27 cellular contexts compared by ENCODE assay signal in the genomic region with DNA sequence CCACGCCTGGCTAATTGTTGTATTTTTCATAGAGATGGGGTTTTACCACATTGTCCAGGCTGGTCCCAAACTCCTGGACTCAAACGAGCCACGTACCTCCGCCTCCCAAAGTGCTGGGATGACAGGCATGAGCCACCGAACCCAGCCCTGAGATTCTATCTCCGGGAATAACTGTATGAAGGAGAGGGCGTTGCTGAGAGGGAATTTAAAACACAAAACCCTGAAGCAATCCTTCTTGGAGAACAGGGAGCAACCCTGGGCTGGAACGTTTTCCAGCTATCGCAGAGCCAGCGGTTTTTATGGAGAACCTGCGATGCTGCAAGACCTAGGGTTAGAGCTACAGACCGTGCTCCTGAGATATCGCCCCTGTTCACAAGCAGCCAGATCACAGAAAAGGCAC.
"Had no signal": no experiment of that assay in that cellular context is flagged by ENCODE, and none has a peak within 500 bp of the region (broad histone marks: within the 10 kb centered on the region; RNA-seq: fewer than 3 reads in every experiment).

No MANE protein-coding gene starts in this region.

- H3K27ac ChIP-seq: neural progenitor cell, ovary, parathyroid adenoma, psoas muscle, right lobe of liver, sigmoid colon, stomach, thoracic aorta, thyroid gland, tibial nerve, upper lobe of right lung, uterus had no signal

- H3K9me3 ChIP-seq: ovary, psoas muscle, right lobe of liver, sigmoid colon, stomach, thoracic aorta, thyroid gland, tibial nerve, upper lobe of right lung, uterus had no signal

- H3K9ac ChIP-seq: neural progenitor cell, parathyroid adenoma had no signal

- DNase-seq: naive thymus-derived CD4-positive, alpha-beta T cell; natural killer cell; occipital lobe; psoas muscle; sigmoid colon; small intestine; stimulated activated CD4-positive, alpha-beta T cell treated with anti-CD3 and anti-CD28 coated beads, Interleukin-15, amount 100 ng/mL, for 24 hours; stimulated activated CD4-positive, alpha-beta T cell treated with anti-CD3 and anti-CD28 coated beads, Interleukin-2, amount 100 ng/mL, for 24 hours; stimulated activated CD4-positive, alpha-beta T cell treated with anti-CD3 and anti-CD28 coated beads, Interleukin-2, amount 100 ng/mL, for 48 hours; stimulated activated CD4-positive, alpha-beta T cell treated with anti-CD3 and anti-CD28 coated beads, Interleukin-4, amount 100 ng/mL, for 24 hours; stimulated activated naive B cell treated with anti-CD40 and anti-IgM and Interleukin-4, amounts not matched to agents 10 μg/mL and 1 μg/mL and 100 μg/mL, for 72 hours; stimulated activated naive CD4-positive, alpha-beta T cell treated with Interleukin-2 at 50 U/mL for 16 hours; stomach; thyroid gland; upper lobe of right lung; uterus had no signal

- H3K27me3 Mint-ChIP-seq: naive thymus-derived CD4-positive, alpha-beta T cell; stimulated activated naive B cell treated with anti-CD40 and anti-IgM and Interleukin-4, amounts not matched to agents 10 μg/mL and 1 μg/mL and 100 μg/mL, for 72 hours; stimulated activated naive CD8-positive, alpha-beta T cell treated with anti-CD3 and anti-CD28 coated beads, Interleukin-15, Interleukin-2, amounts not matched to agents 100 ng/mL and 50 ng/mL, for 24 hours had no signal

- H2AFZ ChIP-seq: neural progenitor cell, parathyroid adenoma had no signal

- H3K27ac Mint-ChIP-seq: naive thymus-derived CD4-positive, alpha-beta T cell; natural killer cell; nephron; neural progenitor cell; progenitor cell of endocrine pancreas; stimulated activated naive B cell treated with anti-CD40 and anti-IgM and Interleukin-4, amounts not matched to agents 10 μg/mL and 1 μg/mL and 100 μg/mL, for 72 hours; stimulated activated naive CD8-positive, alpha-beta T cell treated with anti-CD3 and anti-CD28 coated beads, Interleukin-15, Interleukin-2, amounts not matched to agents 100 ng/mL and 50 ng/mL, for 24 hours; type B pancreatic cell had no signal

- H3K9me3 Mint-ChIP-seq: naive thymus-derived CD4-positive, alpha-beta T cell; natural killer cell; nephron; neural progenitor cell; stimulated activated effector memory CD8-positive, alpha-beta T cell treated with anti-CD3 and anti-CD28 coated beads, Interleukin-12 subunit alpha, Interleukin-12 subunit beta, amount 100 ng/mL, for 72 hours; stimulated activated naive B cell treated with anti-CD40 and anti-IgM and Interleukin-4, amounts not matched to agents 10 μg/mL and 1 μg/mL and 100 μg/mL, for 72 hours; stimulated activated naive CD8-positive, alpha-beta T cell treated with anti-CD3 and anti-CD28 coated beads, Interleukin-15, Interleukin-2, amounts not matched to agents 100 ng/mL and 50 ng/mL, for 24 hours; type B pancreatic cell had no signal

- H3K4me3 Mint-ChIP-seq: naive thymus-derived CD4-positive, alpha-beta T cell; natural killer cell; nephron; neural progenitor cell; stimulated activated effector memory CD8-positive, alpha-beta T cell treated with anti-CD3 and anti-CD28 coated beads, Interleukin-12 subunit alpha, Interleukin-12 subunit beta, amount 100 ng/mL, for 72 hours; stimulated activated naive B cell treated with anti-CD40 and anti-IgM and Interleukin-4, amounts not matched to agents 10 μg/mL and 1 μg/mL and 100 μg/mL, for 72 hours; stimulated activated naive CD8-positive, alpha-beta T cell treated with anti-CD3 and anti-CD28 coated beads, Interleukin-15, Interleukin-2, amounts not matched to agents 100 ng/mL and 50 ng/mL, for 24 hours; type B pancreatic cell had no signal

- H3K27me3 ChIP-seq: ovary, right lobe of liver, sigmoid colon, stomach, thyroid gland, tibial nerve, upper lobe of right lung, uterus had no signal

- H3K4me3 ChIP-seq: neural progenitor cell, ovary, psoas muscle, right lobe of liver, sigmoid colon, stomach, thoracic aorta, thyroid gland, tibial nerve, upper lobe of right lung, uterus had no signal

- ATAC-seq: naive thymus-derived CD4-positive, alpha-beta T cell; natural killer cell; psoas muscle; stimulated activated effector memory CD8-positive, alpha-beta T cell treated with anti-CD3 and anti-CD28 coated beads, Interleukin-12 subunit alpha, Interleukin-12 subunit beta, amount 100 ng/mL, for 72 hours; stimulated activated naive B cell treated with anti-CD40 and anti-IgM and Interleukin-4, amounts not matched to agents 10 μg/mL and 1 μg/mL and 100 μg/mL, for 72 hours; upper lobe of right lung had no signal

- H3K36me3 Mint-ChIP-seq: natural killer cell; neural progenitor cell; stimulated activated effector memory CD8-positive, alpha-beta T cell treated with anti-CD3 and anti-CD28 coated beads, Interleukin-12 subunit alpha, Interleukin-12 subunit beta, amount 100 ng/mL, for 72 hours; stimulated activated naive B cell treated with anti-CD40 and anti-IgM and Interleukin-4, amounts not matched to agents 10 μg/mL and 1 μg/mL and 100 μg/mL, for 72 hours; type B pancreatic cell had no signal

- H3K79me2 ChIP-seq: parathyroid adenoma had no signal

- H3K36me3 ChIP-seq: neural progenitor cell, ovary, right lobe of liver, sigmoid colon, thoracic aorta, thyroid gland, tibial nerve, upper lobe of right lung, uterus had no signal
